23 cellular contexts compared by ENCODE assay signal in the genomic region with DNA sequence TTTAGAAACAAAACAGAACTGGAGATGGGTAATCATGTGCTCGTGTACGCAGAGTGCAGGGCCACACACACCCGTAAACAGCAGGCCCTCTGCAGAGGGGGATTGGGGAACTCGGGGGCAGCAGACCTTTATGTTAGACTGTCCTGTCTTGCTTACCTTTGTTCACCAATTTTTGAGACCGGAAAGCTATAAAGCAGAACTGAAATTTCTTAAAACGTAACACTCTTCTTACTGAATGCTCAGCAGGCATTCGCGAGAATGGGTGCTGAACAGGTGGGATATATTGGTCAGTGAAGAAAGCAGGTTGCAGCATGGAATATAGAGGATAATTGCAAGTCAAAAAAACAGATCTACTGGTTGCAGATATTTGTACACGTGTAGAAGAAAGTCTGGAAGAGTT.
"Had no signal": no experiment of that assay in that cellular context is flagged by ENCODE, and none has a peak within 500 bp of the region (broad histone marks: within the 10 kb centered on the region; RNA-seq: fewer than 3 reads in every experiment).

No MANE protein-coding gene starts in this region.

- FAIRE-seq: bronchial epithelial cell, pancreas had no signal

- H3K4me1 ChIP-seq: esophagus muscularis mucosa, heart right ventricle, left lung, pancreas, prostate gland, upper lobe of left lung had no signal

- H3K27ac ChIP-seq: esophagus muscularis mucosa, heart right ventricle, left lung, pancreas, prostate gland, upper lobe of left lung had no signal

- H3K4me3 ChIP-seq: esophagus muscularis mucosa, heart right ventricle, left lung, lung, pancreas, prostate gland, skin epidermis, upper lobe of left lung had no signal

- ATAC-seq: activated CD4-positive, alpha-beta T cell treated with anti-CD3 and anti-CD28 coated beads for 36 hours; activated CD8-positive, alpha-beta T cell treated with anti-CD3 and anti-CD28 coated beads, Interleukin-2, amount 10 ng/mL, durations not matched to agents 7 days and 5 days; left lung; pancreas; stimulated activated memory B cell treated with anti-CD40 and anti-IgM and Interleukin-4, amounts not matched to agents 10 μg/mL and 1 μg/mL and 100 μg/mL, for 72 hours; stimulated activated naive CD8-positive, alpha-beta T cell treated with anti-CD3 and anti-CD28 coated beads, Interleukin-15, amount 100 ng/mL, for 72 hours had no signal

- H3K9me3 ChIP-seq: left lung, pancreas, prostate gland, upper lobe of left lung had no signal

- DNase-seq: activated CD4-positive, alpha-beta T cell treated with anti-CD3 and anti-CD28 coated beads for 36 hours; activated CD4-positive, CD25-positive, alpha-beta regulatory T cell; activated CD8-positive, alpha-beta T cell treated with anti-CD3 and anti-CD28 coated beads, Interleukin-2, amount 10 ng/mL, durations not matched to agents 7 days and 5 days; activated effector memory CD4-positive, alpha-beta T cell treated with Interleukin-2 at 50 U/mL for 16 hours; activated naive CD4-positive, alpha-beta T cell treated with Interleukin-2 at 50 U/mL for 16 hours; activated T-cell treated with anti-CD3 and anti-CD28 coated beads for 4 hours; foreskin melanocyte; heart right ventricle; kidney glomerular epithelial cell; left lung; mesendoderm; pancreas; retina; stimulated activated CD4-positive, alpha-beta T cell treated with anti-CD3 and anti-CD28 coated beads, Interleukin-12 subunit alpha, Interleukin-12 subunit beta, amount 100 ng/mL, for 4 hours; stimulated activated CD4-positive, alpha-beta T cell treated with anti-CD3 and anti-CD28 coated beads, Interleukin-4, amount 100 ng/mL, for 24 hours; stimulated activated naive CD8-positive, alpha-beta T cell treated with anti-CD3 and anti-CD28 coated beads, Interleukin-15, amount 100 ng/mL, for 72 hours; upper lobe of left lung had no signal

- H3K27me3 ChIP-seq: esophagus muscularis mucosa, upper lobe of left lung had no signal

- H3K36me3 ChIP-seq: esophagus muscularis mucosa, heart right ventricle, left lung, pancreas, prostate gland, upper lobe of left lung had no signal
